In genomic region chr15:41020311-41020710, GRCh38 we compare ENCODE assay signal across 26 cellular contexts.
"Had no signal": no experiment of that assay in that cellular context is flagged by ENCODE, and none has a peak within 500 bp of the region (broad histone marks: within the 10 kb centered on the region; RNA-seq: fewer than 3 reads in every experiment).

No MANE protein-coding gene starts in this region.

- H3K4me3 Mint-ChIP-seq: activated CD4-positive, alpha-beta T cell treated with anti-CD3 and anti-CD28 coated beads for 36 hours; activated CD8-positive, alpha-beta memory T cell treated with anti-CD3 and anti-CD28 coated beads, Interleukin-2, amount 10 ng/mL, durations not matched to agents 7 days and 5 days; activated CD8-positive, alpha-beta T cell treated with anti-CD3 and anti-CD28 coated beads, Interleukin-2, amount 10 ng/mL, durations not matched to agents 7 days and 5 days; activated T-cell treated with anti-CD3 and anti-CD28 coated beads, Interleukin-2, amount 50 U/mL, for 72 hours; memory B cell; natural killer cell; neural progenitor cell; stimulated activated memory B cell treated with anti-CD40 and anti-IgM and Interleukin-4, amounts not matched to agents 10 μg/mL and 1 μg/mL and 100 μg/mL, for 72 hours; stimulated activated naive CD8-positive, alpha-beta T cell treated with anti-CD3 and anti-CD28 coated beads, Interleukin-15, amount 100 ng/mL, for 72 hours had no signal

- H3K4me1 Mint-ChIP-seq: neural progenitor cell; stimulated activated memory B cell treated with anti-CD40 and anti-IgM and Interleukin-4, amounts not matched to agents 10 μg/mL and 1 μg/mL and 100 μg/mL, for 72 hours; stimulated activated naive CD8-positive, alpha-beta T cell treated with anti-CD3 and anti-CD28 coated beads, Interleukin-15, amount 100 ng/mL, for 72 hours had no signal

- H3K27me3 ChIP-seq: dorsolateral prefrontal cortex, neural progenitor cell, sigmoid colon, upper lobe of right lung had no signal

- H3K4me3 ChIP-seq: dorsolateral prefrontal cortex, neural progenitor cell, sigmoid colon, smooth muscle cell, upper lobe of right lung had no signal

- H3K27ac Mint-ChIP-seq: activated CD4-positive, alpha-beta T cell treated with anti-CD3 and anti-CD28 coated beads for 36 hours; activated CD8-positive, alpha-beta memory T cell treated with anti-CD3 and anti-CD28 coated beads, Interleukin-2, amount 10 ng/mL, durations not matched to agents 7 days and 5 days; activated CD8-positive, alpha-beta T cell treated with anti-CD3 and anti-CD28 coated beads, Interleukin-2, amount 10 ng/mL, durations not matched to agents 7 days and 5 days; activated naive CD4-positive, alpha-beta T cell treated with anti-CD3 and anti-CD28 coated beads, Interleukin-2, amount 50 U/mL, for 72 hours; activated T-cell treated with anti-CD3 and anti-CD28 coated beads, Interleukin-2, amount 50 U/mL, for 72 hours; memory B cell; natural killer cell; neural progenitor cell; stimulated activated memory B cell treated with anti-CD40 and anti-IgM and Interleukin-4, amounts not matched to agents 10 μg/mL and 1 μg/mL and 100 μg/mL, for 72 hours; stimulated activated naive CD8-positive, alpha-beta T cell treated with anti-CD3 and anti-CD28 coated beads, Interleukin-15, amount 100 ng/mL, for 72 hours had no signal

- H3K27me3 Mint-ChIP-seq: activated CD4-positive, alpha-beta T cell treated with anti-CD3 and anti-CD28 coated beads for 36 hours; activated CD8-positive, alpha-beta memory T cell treated with anti-CD3 and anti-CD28 coated beads, Interleukin-2, amount 10 ng/mL, durations not matched to agents 7 days and 5 days; memory B cell; stimulated activated memory B cell treated with anti-CD40 and anti-IgM and Interleukin-4, amounts not matched to agents 10 μg/mL and 1 μg/mL and 100 μg/mL, for 72 hours; stimulated activated naive CD8-positive, alpha-beta T cell treated with anti-CD3 and anti-CD28 coated beads, Interleukin-15, amount 100 ng/mL, for 72 hours had no signal

- H3K9me3 Mint-ChIP-seq: activated naive CD4-positive, alpha-beta T cell treated with anti-CD3 and anti-CD28 coated beads, Interleukin-2, amount 50 U/mL, for 72 hours; activated T-cell treated with anti-CD3 and anti-CD28 coated beads, Interleukin-2, amount 50 U/mL, for 72 hours; memory B cell; natural killer cell; neural progenitor cell; stimulated activated memory B cell treated with anti-CD40 and anti-IgM and Interleukin-4, amounts not matched to agents 10 μg/mL and 1 μg/mL and 100 μg/mL, for 72 hours; stimulated activated naive CD8-positive, alpha-beta T cell treated with anti-CD3 and anti-CD28 coated beads, Interleukin-15, amount 100 ng/mL, for 72 hours had no signal

- H3K27ac ChIP-seq: neural progenitor cell, parathyroid adenoma, sigmoid colon had no signal

- H3K36me3 Mint-ChIP-seq: natural killer cell had no signal

- DNase-seq: activated CD4-positive, alpha-beta T cell treated with anti-CD3 and anti-CD28 coated beads for 36 hours; activated CD4-positive, CD25-positive, alpha-beta regulatory T cell; activated CD8-positive, alpha-beta memory T cell treated with anti-CD3 and anti-CD28 coated beads, Interleukin-2, amount 10 ng/mL, durations not matched to agents 7 days and 5 days; activated CD8-positive, alpha-beta T cell treated with anti-CD3 and anti-CD28 coated beads, Interleukin-2, amount 10 ng/mL, durations not matched to agents 7 days and 5 days; activated naive CD4-positive, alpha-beta T cell; activated T-cell treated with anti-CD3 and anti-CD28 coated beads for 4 hours; activated T-cell treated with anti-CD3 and anti-CD28 coated beads, Interleukin-2, amount 50 U/mL, for 72 hours; dorsolateral prefrontal cortex; effector memory CD4-positive, alpha-beta T cell; foreskin fibroblast; natural killer cell; occipital lobe; sigmoid colon; stimulated activated CD4-positive, alpha-beta T cell treated with anti-CD3 and anti-CD28 coated beads, Interleukin-1b, Interleukin-23, amount 100 ng/mL, for 48 hours; stimulated activated CD4-positive, alpha-beta T cell treated with anti-CD3 and anti-CD28 coated beads, Interleukin-4, amount 100 ng/mL, for 4 hours; stimulated activated CD8-positive, alpha-beta memory T cell treated with anti-CD3 and anti-CD28 coated beads, Interleukin-4, amount 100 ng/mL, for 48 hours; stimulated activated naive CD8-positive, alpha-beta T cell treated with anti-CD3 and anti-CD28 coated beads, Interleukin-15, amount 100 ng/mL, for 72 hours; T-helper 2 cell; upper lobe of right lung had no signal

- H3K4me1 ChIP-seq: neural progenitor cell had no signal

- H3K9me3 ChIP-seq: sigmoid colon, upper lobe of right lung had no signal

- ATAC-seq: activated CD4-positive, alpha-beta T cell treated with anti-CD3 and anti-CD28 coated beads for 36 hours; activated CD8-positive, alpha-beta memory T cell treated with anti-CD3 and anti-CD28 coated beads, Interleukin-2, amount 10 ng/mL, durations not matched to agents 7 days and 5 days; activated CD8-positive, alpha-beta T cell treated with anti-CD3 and anti-CD28 coated beads, Interleukin-2, amount 10 ng/mL, durations not matched to agents 7 days and 5 days; activated naive CD4-positive, alpha-beta T cell treated with anti-CD3 and anti-CD28 coated beads, Interleukin-2, amount 50 U/mL, for 72 hours; activated T-cell treated with anti-CD3 and anti-CD28 coated beads, Interleukin-2, amount 50 U/mL, for 72 hours; natural killer cell; SK-N-SH treated with all-trans-retinoic acid at 6 μM for 48 hours; stimulated activated memory B cell treated with anti-CD40 and anti-IgM and Interleukin-4, amounts not matched to agents 10 μg/mL and 1 μg/mL and 100 μg/mL, for 72 hours; stimulated activated naive CD8-positive, alpha-beta T cell treated with anti-CD3 and anti-CD28 coated beads, Interleukin-15, amount 100 ng/mL, for 72 hours; upper lobe of right lung had no signal
